8 cellular contexts compared by ENCODE assay signal in genomic region chr10:112375721-112376577, GRCh38. TPM values are rescaled to one million over a fixed set of nuclear protein-coding genes. Genes with fewer than 3 reads are reported as not detected.
A peak's percentile ranks its signal among the peaks of the same experiment; 100 is the strongest.
DNase-seq lines count a peak whose midpoint lies in the region; ATAC-seq and TF ChIP-seq lines count a peak whose summit lies in the region.

No MANE protein-coding gene starts in this region.

- TF ChIP-seq CTCF in PC-9 (conservative IDR thresholded peaks at IDR 0.05) (no peak), hepatocyte (IDR thresholded peaks at IDR 0.05; ENCODE audit: poor library complexity) (no peak)

- H2AFZ ChIP-seq in PC-9 (peak overlapping the region; percentile 83), hepatocyte (peak overlapping the region; percentile 64)

- H3K36me3 Mint-ChIP-seq in activated naive CD8-positive, alpha-beta T cell = peaks cover 10% of the 10 kb centered on the region

- 78% methylated on average over 24 of the region's 24 CpGs for WGBS in hepatocyte (ENCODE audit: low lambda C conversion rate, missing lambda C conversion rate)

- ATAC-seq in GM18870 (IDR thresholded peaks at IDR 0.05; ENCODE audit: unreplicated experiment) (peak; percentile 86), HG02970 (IDR thresholded peaks at IDR 0.05; ENCODE audit: low FRiP score, unreplicated experiment) (peak; percentile 82)

- no peaks in the 10 kb centered on the region for H3K27me3 Mint-ChIP-seq in activated naive CD8-positive, alpha-beta T cell

- POLR2A ChIA-PET in PC-9 (lab: Charles Lee; ENCODE audit: unreplicated experiment) = interaction anchor here (0.6 kb wide), 2 partner anchors 10 to 55 kb away, joined by 4 read pairs; no protein-coding TSS in a partner anchor

- H3K9me3 Mint-ChIP-seq in activated naive CD8-positive, alpha-beta T cell (ENCODE audit: low read depth) = no peaks in the 10 kb centered on the region

- no peaks in the 10 kb centered on the region for H3K27me3 ChIP-seq in PC-9 (ENCODE audit: insufficient read depth, low read depth)
- no peaks in the 10 kb centered on the region for H3K27me3 ChIP-seq in hepatocyte

- no peaks in the 10 kb centered on the region for H3K9me3 ChIP-seq in PC-9 (ENCODE audit: insufficient read depth, low read depth)
- H3K9me3 ChIP-seq in hepatocyte (ENCODE audit: low read depth) = no peaks in the 10 kb centered on the region

- H4K20me1 ChIP-seq in PC-9 (ENCODE audit: insufficient read depth) (no peaks in the 10 kb centered on the region), hepatocyte (ENCODE audit: insufficient read depth, poor library complexity, severe bottlenecking) (no peaks in the 10 kb centered on the region)

- H3K4me1 ChIP-seq in PC-9 (replicated peaks; ENCODE audit: insufficient read depth) (peaks cover 61% of the 10 kb centered on the region), hepatocyte (ENCODE audit: insufficient read depth) (peaks cover 23% of the 10 kb centered on the region)

- H3K4me2 ChIP-seq in PC-9 (peak overlapping the region; percentile 98), hepatocyte (peak overlapping the region; percentile 67)

- H3K4me3 Mint-ChIP-seq in activated naive CD8-positive, alpha-beta T cell = peak overlapping the region; percentile 100

- H3K79me2 ChIP-seq in PC-9 (ENCODE audit: low read depth) (peaks cover 34% of the 10 kb centered on the region), hepatocyte (peaks cover 3% of the 10 kb centered on the region)

- H3F3A ChIP-seq in PC-9 (ENCODE audit: insufficient read depth, low read depth) = peaks cover 29% of the 10 kb centered on the region

- peak overlapping the region; percentile 81 for H3K4me3 ChIP-seq in PC-9
- H3K4me3 ChIP-seq in hepatocyte = no peak overlapping the region

- intact Hi-C loops in PC-9 (cut with micrococcal nuclease; ENCODE audit: unreplicated experiment) = no loop called here

- TSS peak; percentile 49 for BruUV-seq in PC-9 (replicated peaks; lab: Mats Ljungman, UMichigan)

- DNase-seq in PC-9 (peak; percentile 46 to 69), hepatocyte (ENCODE audit: low spot score) (no peak), SHP77 treated with DMSO at 0.1 percent for 48 hours (lab: John Stamatoyannopoulos, UW) (no peak), NCI-H510A treated with DMSO at 0.1 percent for 48 hours (lab: John Stamatoyannopoulos, UW) (no peak)
- peak in 2 of 3 donors; percentile 15 to 20 for DNase-seq in stimulated activated CD4-positive, alpha-beta T cell treated with anti-CD3 and anti-CD28 coated beads, Interleukin-12 subunit alpha, Interleukin-12 subunit beta, amount 100 ng/mL, for 48 hours (ENCODE audit: low read depth in 2 of 3, low spot score in 1 of 3)

- H3K36me3 ChIP-seq in PC-9 (ENCODE audit: low read depth) (peaks cover 1% of the 10 kb centered on the region; the same call in 1 of the 2 replicates), hepatocyte (replicated peaks; ENCODE audit: insufficient read depth, low read depth) (no peaks in the 10 kb centered on the region)

- H3K27ac Mint-ChIP-seq in activated naive CD8-positive, alpha-beta T cell = peak overlapping the region; percentile 99

- H3K4me1 Mint-ChIP-seq in activated naive CD8-positive, alpha-beta T cell (ENCODE audit: low read depth) = peaks cover 84% of the 10 kb centered on the region

- CTCF ChIA-PET in PC-9 (lab: Charles Lee) = interaction anchor here (0.5 kb wide), 1 partner anchor 1503 kb away, joined by 6 read pairs; no protein-coding TSS in a partner anchor

- H3K9me2 ChIP-seq in PC-9 (ENCODE audit: insufficient read depth) (no peaks in the 10 kb centered on the region), hepatocyte (replicated peaks; ENCODE audit: insufficient read depth) (no peaks in the 10 kb centered on the region)

- H3K27ac ChIP-seq in PC-9 (peak overlapping the region; percentile 92), hepatocyte (peak overlapping the region; percentile 89)

RNA-seq across cellular contexts. Expression of gene ACSL5, which starts 2.0 kb away (rescaled TPM):
- total RNA-seq in PC-9 (2021) = 11.7 and 21.4 TPM in 2 replicates
- 40.2 and 43.1 TPM in 2 replicates for total RNA-seq in hepatocyte
- 22.2 and 22.7 TPM in 2 replicates for polyA plus RNA-seq in hepatocyte

Comparison
In these comparisons a context has a peak if more than half of its experiments do, and no peak if none do; other contexts are left out.
1. DNase-seq: peak in PC-9 (2 of 2) and stimulated activated CD4-positive, alpha-beta T cell treated with anti-CD3 and anti-CD28 coated beads, Interleukin-12 subunit alpha, Interleukin-12 subunit beta, amount 100 ng/mL, for 48 hours (2 of 3); none in hepatocyte (single experiment), SHP77 treated with DMSO at 0.1 percent for 48 hours (single experiment) and NCI-H510A treated with DMSO at 0.1 percent for 48 hours (single experiment).